ENCODE assay signal across 8 cellular contexts in genomic region chr5:95821110-95822021, GRCh38. TPM values are rescaled to one million over a fixed set of nuclear protein-coding genes. Genes with fewer than 3 reads are reported as not detected.
DNase-seq lines count a peak whose midpoint lies in the region; ATAC-seq and TF ChIP-seq lines count a peak whose summit lies in the region.

No MANE protein-coding gene starts in this region.

- ATAC-seq in GM19035 (IDR thresholded peaks at IDR 0.05; ENCODE audit: unreplicated experiment): peak; percentile 31

- H3K4me1 ChIP-seq in HUES6 (ENCODE audit: control insufficient read depth, insufficient read depth, low read length): peaks cover 39% of the 10 kb centered on the region
- H3K4me1 ChIP-seq in breast epithelium: peaks cover 0 to 5% of the 10 kb centered on the region in 2 donors
- peaks cover 26 to 27% of the 10 kb centered on the region in 2 donors for H3K4me1 ChIP-seq in muscle layer of duodenum (ENCODE audit: control insufficient read depth in 1 of 2, insufficient read depth in 2 of 2, low read length in 2 of 2)

- no peaks in the 10 kb centered on the region for H3K27me3 ChIP-seq in HUES6 (ENCODE audit: control insufficient read depth, insufficient read depth, low read length)
- no peaks in the 10 kb centered on the region for H3K27me3 ChIP-seq in breast epithelium
- H3K27me3 ChIP-seq in muscle layer of duodenum (ENCODE audit: low read depth, low read length): no peaks in the 10 kb centered on the region

- H3K27ac ChIP-seq in HUES6 (ENCODE audit: low read depth, low read length) (no peak overlapping the region), breast epithelium (peak overlapping the region; percentile 85 to 93), muscle layer of duodenum (ENCODE audit: low read length) (peak overlapping the region; percentile 97)

- intact Hi-C loops in breast epithelium (cut with DNase I; ENCODE audit: low total_unique reads): no loop called here

- H3K9ac ChIP-seq in HUES6 (ENCODE audit: low read length): peak overlapping the region; percentile 26

- TF ChIP-seq POLR2A in breast epithelium (IDR thresholded peaks at IDR 0.05): no peak

- no peak for TF ChIP-seq CTCF in breast epithelium (IDR thresholded peaks at IDR 0.05)

- H3K36me3 ChIP-seq in HUES6 (ENCODE audit: control insufficient read depth, insufficient read depth, low read length) (0 out of 2 replicates have a peak, but pooled peaks cover under 1% of the 10 kb centered on the region), breast epithelium (no peaks in the 10 kb centered on the region), muscle layer of duodenum (ENCODE audit: control insufficient read depth in 1 of 2, insufficient read depth in 2 of 2, low read length in 2 of 2) (peaks cover 15 to 18% of the 10 kb centered on the region in 2 donors)

- H3K9me3 ChIP-seq in HUES6 (ENCODE audit: control insufficient read depth, insufficient read depth, low read depth, low read length) (no peaks in the 10 kb centered on the region), breast epithelium (no peaks in the 10 kb centered on the region), muscle layer of duodenum (ENCODE audit: control insufficient read depth in 1 of 2, low read length in 2 of 2) (no peaks in the 10 kb centered on the region)

- DNase-seq in breast epithelium (ENCODE audit: low spot score in 2 of 2) (no peak), SIG-M5 treated with dmso at 0.1 percent for 504 hours (lab: John Stamatoyannopoulos, UW; ENCODE audit: unreplicated experiment) (no peak), islet precursor cell (no peak), NCI-H1694 (lab: John Stamatoyannopoulos, UW) (no peak)
- no peak for DNase-seq in stimulated activated CD4-positive, alpha-beta T cell treated with anti-CD3 and anti-CD28 coated beads, Interleukin-2, amount 100 ng/mL, for 24 hours

- H3K4me3 ChIP-seq in HUES6 (ENCODE audit: low read depth, low read length): peak overlapping the region; percentile 84
- H3K4me3 ChIP-seq in breast epithelium: peak overlapping the region; percentile 69 to 81 (median 71)
- H3K4me3 ChIP-seq in muscle layer of duodenum (ENCODE audit: low read depth in 1 of 2, low read length in 2 of 2): peak overlapping the region; percentile 86 to 97

RNA-seq across cellular contexts. Expression of gene GLRX, which starts 1.2 kb away (rescaled TPM):
- total RNA-seq in breast epithelium: 100 to 1,000 TPM in 1 of 3 donors, 10 to 100 TPM in 2; 42.1 to 106 (median 72.8) TPM
